25 cellular contexts compared by ENCODE assay signal in genomic region chr16:88930716-88931115, GRCh38. TPM values are rescaled to one million over a fixed set of nuclear protein-coding genes. Genes with fewer than 3 reads are reported as not detected.
DNase-seq lines count a peak whose midpoint lies in the region; ATAC-seq lines count a peak whose summit lies in the region.
"Had no signal": no experiment of that assay in that cellular context is flagged by ENCODE, and none has a peak within 500 bp of the region (broad histone marks: within the 10 kb centered on the region; RNA-seq: fewer than 3 reads in every experiment).

No MANE protein-coding gene starts in this region.

- H2BK120ac ChIP-seq in neuronal stem cell (ENCODE audit: low read depth, low read length), result no peak overlapping the region

- no peak overlapping the region for H4K91ac ChIP-seq in neuronal stem cell (ENCODE audit: low read depth, low read length, poor library complexity)

- intact Hi-C loops in right cardiac atrium (cut with DNase I), result no loop called here
- intact Hi-C loops in left cardiac atrium (cut with DNase I), result loop anchor here in 1 of 2 donors (10.0 kb wide), 1 partner anchor 46 kb away; no protein-coding TSS in a partner anchor

- no peak overlapping the region for H4K8ac ChIP-seq in neuronal stem cell (ENCODE audit: low read depth, low read length)

- H2BK12ac ChIP-seq in neuronal stem cell (ENCODE audit: low read length), result no peak overlapping the region

- H3K4me2 ChIP-seq in neuronal stem cell (ENCODE audit: insufficient read depth, low read length, poor library complexity, severe bottlenecking), result no peak overlapping the region
- H3K4me2 ChIP-seq: A549 had no signal

- no peak overlapping the region for H3K9ac ChIP-seq in neuronal stem cell (ENCODE audit: low read depth, low read length, poor library complexity)
- H3K9ac ChIP-seq: BLaER1 treated with 17β-estradiol and CSF1 and Interleukin-3, amounts not matched to agents 10 nM and 100 nM had no signal

- H3K18ac ChIP-seq in neuronal stem cell (ENCODE audit: low read length), result no peak overlapping the region

- no peak overlapping the region for H3K14ac ChIP-seq in neuronal stem cell (ENCODE audit: low read length)

- no peaks in the 10 kb centered on the region for H3K36me3 Mint-ChIP-seq in CD8-positive, alpha-beta memory T cell
- H3K36me3 Mint-ChIP-seq: CD8-positive, alpha-beta T cell had no signal

- ATAC-seq in right cardiac atrium (no peak), left cardiac atrium (no peak), HG02970 (IDR thresholded peaks at IDR 0.05; ENCODE audit: low FRiP score, unreplicated experiment) (no peak)
- ATAC-seq: A549; CD8-positive, alpha-beta T cell; GM12878 had no signal

- H3K4me1 Mint-ChIP-seq in CD8-positive, alpha-beta memory T cell, result no peaks in the 10 kb centered on the region

- no peak overlapping the region for H3K4ac ChIP-seq in neuronal stem cell (ENCODE audit: low read length)

- H3K27ac Mint-ChIP-seq in CD8-positive, alpha-beta memory T cell, result no peak overlapping the region
- H3K27ac Mint-ChIP-seq: B cell; CD4-positive, alpha-beta T cell; CD8-positive, alpha-beta T cell had no signal

- H2AFZ ChIP-seq in neuronal stem cell (ENCODE audit: low read length), result no peak overlapping the region

- H3K36me3 ChIP-seq in neuronal stem cell (replicated peaks in 1 of 2; ENCODE audit: control insufficient read depth in 2 of 2, insufficient read depth in 2 of 2, low read length in 2 of 2), result no peaks in the 10 kb centered on the region
- no peaks in the 10 kb centered on the region for H3K36me3 ChIP-seq in CD8-positive, alpha-beta memory T cell (ENCODE audit: insufficient read depth, low read length)

- CTCF ChIA-PET in CD8-positive, alpha-beta memory T cell (lab: Charles Lee), result no interaction called here

- H3K9me3 Mint-ChIP-seq in CD8-positive, alpha-beta memory T cell, result no peaks in the 10 kb centered on the region
- H3K9me3 Mint-ChIP-seq: CD4-positive, alpha-beta T cell; CD8-positive, alpha-beta T cell had no signal

- no peaks in the 10 kb centered on the region for H3K9me3 ChIP-seq in right cardiac atrium (ENCODE audit: control insufficient read depth, low read length)
- no peaks in the 10 kb centered on the region for H3K9me3 ChIP-seq in neuronal stem cell (replicated peaks in 1 of 2; ENCODE audit: control insufficient read depth in 2 of 2, insufficient read depth in 1 of 2, low read depth in 1 of 2, low read length in 2 of 2)
- no peaks in the 10 kb centered on the region for H3K9me3 ChIP-seq in CD8-positive, alpha-beta memory T cell (ENCODE audit: low read length)
- H3K9me3 ChIP-seq: A549 had no signal

- WGBS in right cardiac atrium, result 81% methylated on average over 12 of the region's 12 CpGs
- WGBS in neuronal stem cell (ENCODE audit: extremely low coverage in 2 of 2, insufficient read length in 2 of 2, insufficient replicate concordance in 1 of 2), 2 donors, result no CpG with 5 or more reads among the region's 12 CpGs

- H3K27me3 ChIP-seq in right cardiac atrium (ENCODE audit: control insufficient read depth, insufficient read depth) (no peaks in the 10 kb centered on the region), neuronal stem cell (ENCODE audit: control insufficient read depth in 3 of 3, insufficient read depth in 3 of 3, low read depth in 1 of 3, low read length in 3 of 3) (peaks cover 0 to 27% (median 0%) of the 10 kb centered on the region in 3 experiments)
- H3K27me3 ChIP-seq in CD8-positive, alpha-beta memory T cell (ENCODE audit: insufficient read depth, low read length, poor library complexity, severe bottlenecking), result peaks cover 4% of the 10 kb centered on the region

- H3K27me3 Mint-ChIP-seq in CD8-positive, alpha-beta memory T cell, result no peaks in the 10 kb centered on the region
- H3K27me3 Mint-ChIP-seq: B cell; CD4-positive, alpha-beta T cell had no signal

- H3K27ac ChIP-seq in right cardiac atrium (ENCODE audit: low read length) (no peak overlapping the region), neuronal stem cell (replicated peaks; ENCODE audit: low read length) (no peak overlapping the region)
- H3K27ac ChIP-seq in CD8-positive, alpha-beta memory T cell (ENCODE audit: low read depth, low read length), result no peak overlapping the region
- H3K27ac ChIP-seq: 22Rv1, A549, C4-2B had no signal

- no peak overlapping the region for H2AK5ac ChIP-seq in neuronal stem cell (ENCODE audit: low read depth, low read length)

- H3K4me3 ChIP-seq in right cardiac atrium (ENCODE audit: low read length), result no peak overlapping the region
- no peak overlapping the region for H3K4me3 ChIP-seq in neuronal stem cell (ENCODE audit: low read length in 2 of 2)
- no peak overlapping the region for H3K4me3 ChIP-seq in CD8-positive, alpha-beta memory T cell (ENCODE audit: low read length)
- H3K4me3 ChIP-seq: A549; BLaER1 treated with 17β-estradiol and CSF1 and Interleukin-3, amounts not matched to agents 10 nM and 100 nM; GM12878 had no signal

- DNase-seq in right cardiac atrium, result peak in 2 of 3 donors; percentile 43 to 51
- DNase-seq in left cardiac atrium, result no peak
- no peak for DNase-seq in neuronal stem cell (ENCODE audit: low spot score)
- no peak for DNase-seq in CD8-positive, alpha-beta memory T cell
- DNase-seq: AML-193; CD4-positive, alpha-beta T cell; CD8-positive, alpha-beta T cell; COR-L47; DMS 273 treated with DMSO at 0.1 percent for 48 hours; DMS153; DMS53; DMS79; DND-41; EL; GDM1 had no signal

- H3K23ac ChIP-seq in neuronal stem cell (ENCODE audit: low read depth, low read length, poor library complexity), result no peak overlapping the region

- POLR2A ChIA-PET in CD8-positive, alpha-beta memory T cell (lab: Charles Lee), result no interaction called here

- peaks cover 1% of the 10 kb centered on the region for H3K79me1 ChIP-seq in neuronal stem cell (ENCODE audit: low read depth, low read length)

- no peak overlapping the region for H3K4me3 Mint-ChIP-seq in CD8-positive, alpha-beta memory T cell
- H3K4me3 Mint-ChIP-seq: B cell; CD4-positive, alpha-beta T cell; CD8-positive, alpha-beta T cell had no signal

- peak overlapping the region; percentile 13 for H2BK5ac ChIP-seq in neuronal stem cell (ENCODE audit: low read length)

- H2BK15ac ChIP-seq in neuronal stem cell (ENCODE audit: low read length), result no peak overlapping the region

- H3K4me1 ChIP-seq in right cardiac atrium (ENCODE audit: control insufficient read depth, insufficient read depth, low read length) (no peaks in the 10 kb centered on the region), neuronal stem cell (ENCODE audit: control insufficient read depth in 2 of 2, insufficient read depth in 1 of 2, low read depth in 1 of 2, low read length in 2 of 2) (peaks cover 10 to 14% of the 10 kb centered on the region in 2 donors)
- H3K4me1 ChIP-seq in CD8-positive, alpha-beta memory T cell (ENCODE audit: insufficient read depth, low read length), result no peaks in the 10 kb centered on the region

RNA-seq across cellular contexts. Expression of gene CBFA2T3, which starts 46.3 kb away (rescaled TPM):
- total RNA-seq in right cardiac atrium (1 to 10 TPM; 5.6 to 8.5 (median 6.9) TPM), left cardiac atrium (1 to 10 TPM; 6.5 to 6.6 TPM)
- polyA plus RNA-seq in right cardiac atrium, result 7.3 TPM
- 8.3 TPM for polyA plus RNA-seq in neuronal stem cell (2013, experiment 1 of 2)
- 8.0 TPM for polyA plus RNA-seq in neuronal stem cell (2013, experiment 2 of 2)
- total RNA-seq in CD8-positive, alpha-beta memory T cell, result under 1 TPM in 1 of 2 experiments, not detected in 1; 0.22 TPM
- polyA plus RNA-seq in CD8-positive, alpha-beta memory T cell, result not detected
- total RNA-seq: A172, Daoy had no signal
- polyA plus RNA-seq: BJ had no signal

Comparison
In these comparisons a context has a peak if more than half of its experiments do, and no peak if none do; other contexts are left out.
1. DNase-seq: peak in right cardiac atrium (2 of 3); none in left cardiac atrium (single experiment), neuronal stem cell (single experiment) and CD8-positive, alpha-beta memory T cell (0 of 5).
2. RNA of gene CBFA2T3, which starts 46.3 kb away (total RNA-seq): 5.6 to 8.5 TPM in right cardiac atrium and 6.5 to 6.6 TPM in left cardiac atrium; 0.22 TPM in CD8-positive, alpha-beta memory T cell; every median in the first group is over 4 times any median in the second.